In genomic region chr2:36354816-36355156, GRCh38 we compare ENCODE assay signal across 8 cellular contexts. TPM values are rescaled to one million over a fixed set of nuclear protein-coding genes. Genes with fewer than 3 reads are reported as not detected.
DNase-seq lines count a peak whose midpoint lies in the region; ATAC-seq and TF ChIP-seq lines count a peak whose summit lies in the region.

No MANE protein-coding gene starts in this region.

- in situ Hi-C loops in transverse colon (cut with MboI; ENCODE audit: low pct_ligation_motif_present in 1 of 4, low pct_unique_long_range_greater_than_20kb in 1 of 4, low sequenced_read_pairs in 3 of 4): loop anchor here (5.0 to 25.0 kb wide), 6 partner anchors 108 to 310 kb away; no protein-coding TSS in a partner anchor

- peaks cover 40% of the 10 kb centered on the region for H3K4me1 Mint-ChIP-seq in activated T-cell treated with anti-CD3 and anti-CD28 coated beads, Interleukin-2, amount 50 U/mL, for 24 hours (ENCODE audit: low read depth)

- H3K4me1 ChIP-seq in transverse colon: peaks cover 9 to 29% (median 21%) of the 10 kb centered on the region in 4 donors

- H3K4me3 ChIP-seq in cardiac fibroblast (replicated peaks in 1 of 2; ENCODE audit: low read depth in 2 of 2, low read length in 2 of 2) (peak overlapping the region; percentile 63 to 72), transverse colon (peak overlapping the region; percentile 36 to 91 (median 73))

- TF ChIP-seq EP300 in transverse colon (IDR thresholded peaks at IDR 0.05; ENCODE audit: low read depth): no peak

- TF ChIP-seq CTCF in cardiac fibroblast (IDR thresholded peaks at IDR 0.05; ENCODE audit: low read depth, low read length) (no peak), transverse colon (IDR thresholded peaks at IDR 0.05) (no peak)

- intact Hi-C loops in transverse colon (cut with DNase I; ENCODE audit: low total_unique reads): loop anchor here (5.0 to 10.0 kb wide), 3 partner anchors 100 to 308 kb away; no protein-coding TSS in a partner anchor

- no peak for DNase-seq in activated T-cell treated with anti-CD3 and anti-CD28 coated beads, Interleukin-2, amount 50 U/mL, for 24 hours
- no peak for DNase-seq in activated T-cell treated with anti-CD3 and anti-CD28 coated beads, Interleukin-2, amount 50 U/mL, for 1 hour
- peak in 1 of 2 donors; percentile 48 for DNase-seq in cardiac fibroblast (ENCODE audit: low read depth in 2 of 2)
- DNase-seq in medulla oblongata (ENCODE audit: extremely low spot score): peak; percentile 42
- DNase-seq in transverse colon: no peak
- DNase-seq in mesenteric fat pad (ENCODE audit: low spot score): no peak

- TF ChIP-seq POLR2A in transverse colon (IDR thresholded peaks at IDR 0.05): no peak

- H3K36me3 Mint-ChIP-seq in activated T-cell treated with anti-CD3 and anti-CD28 coated beads, Interleukin-2, amount 50 U/mL, for 24 hours (ENCODE audit: low read depth): peaks cover 4% of the 10 kb centered on the region

- H3K9me3 Mint-ChIP-seq in activated T-cell treated with anti-CD3 and anti-CD28 coated beads, Interleukin-2, amount 50 U/mL, for 24 hours: no peaks in the 10 kb centered on the region

- ATAC-seq in GM19324 (IDR thresholded peaks at IDR 0.05; ENCODE audit: low FRiP score, unreplicated experiment): no peak
- ATAC-seq in GM18867 (IDR thresholded peaks at IDR 0.05; ENCODE audit: unreplicated experiment): no peak

- peaks cover 40% of the 10 kb centered on the region for H3K27me3 Mint-ChIP-seq in activated T-cell treated with anti-CD3 and anti-CD28 coated beads, Interleukin-2, amount 50 U/mL, for 24 hours

- peak overlapping the region; percentile 57 for H3K4me3 Mint-ChIP-seq in activated T-cell treated with anti-CD3 and anti-CD28 coated beads, Interleukin-2, amount 50 U/mL, for 24 hours

- no peak overlapping the region for H3K27ac Mint-ChIP-seq in activated T-cell treated with anti-CD3 and anti-CD28 coated beads, Interleukin-2, amount 50 U/mL, for 24 hours

- H3K36me3 ChIP-seq in transverse colon: no peaks in the 10 kb centered on the region

- no peaks in the 10 kb centered on the region for H3K9me3 ChIP-seq in transverse colon

- H3K27me3 ChIP-seq in transverse colon: no peaks in the 10 kb centered on the region

- H3K27ac ChIP-seq in transverse colon: peak overlapping the region; percentile 94 to 98 (median 96)

- 28 to 59% methylated on average over 6 to 12 of the region's 12 CpGs for WGBS in transverse colon (ENCODE audit: low coverage in 1 of 2), 2 donors

RNA-seq across cellular contexts. Expression of gene CRIM1, which starts 0.8 kb away (rescaled TPM):
- 100 to 1,000 TPM in 1 of 4 donors, 10 to 100 TPM in 3; 73.7 to 134 (median 80.7) TPM for total RNA-seq in transverse colon
- 230 TPM for total RNA-seq in mesenteric fat pad
